ENCODE assay signal across 24 cellular contexts in genomic region chr4:57013529-57014120, GRCh38. TPM values are rescaled to one million over a fixed set of nuclear protein-coding genes. Genes with fewer than 3 reads are reported as not detected.
DNase-seq lines count a peak whose midpoint lies in the region; ATAC-seq and TF ChIP-seq lines count a peak whose summit lies in the region.
"Had no signal": no experiment of that assay in that cellular context is flagged by ENCODE, and none has a peak within 500 bp of the region (broad histone marks: within the 10 kb centered on the region; RNA-seq: fewer than 3 reads in every experiment).

No MANE protein-coding gene starts in this region.

- H3K27me3 Mint-ChIP-seq in activated CD8-positive, alpha-beta memory T cell treated with anti-CD3 and anti-CD28 coated beads, Interleukin-2, amount 10 ng/mL, durations not matched to agents 7 days and 5 days, result no peaks in the 10 kb centered on the region
- H3K27me3 Mint-ChIP-seq in stimulated activated naive B cell treated with anti-CD40 and anti-IgM and Interleukin-4, amounts not matched to agents 10 μg/mL and 1 μg/mL and 100 μg/mL, for 72 hours, result no peaks in the 10 kb centered on the region

- TF ChIP-seq CTCF in HEK293 (tag by site-specific recombination; IDR thresholded peaks at IDR 0.05) (no peak), choroid plexus epithelial cell (conservative IDR thresholded peaks at IDR 0.05; ENCODE audit: low read depth, low read length) (no peak), mucosa of descending colon (IDR thresholded peaks at IDR 0.05) (no peak)

- H3K4me1 Mint-ChIP-seq in activated CD8-positive, alpha-beta memory T cell treated with anti-CD3 and anti-CD28 coated beads, Interleukin-2, amount 10 ng/mL, durations not matched to agents 7 days and 5 days, result peaks cover 5% of the 10 kb centered on the region
- peaks cover 2 to 12% of the 10 kb centered on the region in 2 donors for H3K4me1 Mint-ChIP-seq in stimulated activated naive B cell treated with anti-CD40 and anti-IgM and Interleukin-4, amounts not matched to agents 10 μg/mL and 1 μg/mL and 100 μg/mL, for 72 hours
- H3K4me1 Mint-ChIP-seq: H9 had no signal

- H3K9me3 ChIP-seq in HEK293 (ENCODE audit: control insufficient read depth, insufficient read depth, low read depth, low read length) (no peaks in the 10 kb centered on the region), mucosa of descending colon (no peaks in the 10 kb centered on the region)
- H3K9me3 ChIP-seq: MG63, Peyer's patch had no signal

- H3K27ac Mint-ChIP-seq in activated CD8-positive, alpha-beta memory T cell treated with anti-CD3 and anti-CD28 coated beads, Interleukin-2, amount 10 ng/mL, durations not matched to agents 7 days and 5 days, result peak overlapping the region; percentile 27
- H3K27ac Mint-ChIP-seq in stimulated activated naive B cell treated with anti-CD40 and anti-IgM and Interleukin-4, amounts not matched to agents 10 μg/mL and 1 μg/mL and 100 μg/mL, for 72 hours, result no peak overlapping the region
- H3K27ac Mint-ChIP-seq: H9, HFFc6 had no signal

- H3K4me3 Mint-ChIP-seq in activated CD8-positive, alpha-beta memory T cell treated with anti-CD3 and anti-CD28 coated beads, Interleukin-2, amount 10 ng/mL, durations not matched to agents 7 days and 5 days, result no peak overlapping the region
- no peak overlapping the region for H3K4me3 Mint-ChIP-seq in stimulated activated naive B cell treated with anti-CD40 and anti-IgM and Interleukin-4, amounts not matched to agents 10 μg/mL and 1 μg/mL and 100 μg/mL, for 72 hours
- H3K4me3 Mint-ChIP-seq: H9, HFFc6 had no signal

- H3K4me1 ChIP-seq in HEK293 (ENCODE audit: control insufficient read depth, insufficient read depth, low read length), result no peaks in the 10 kb centered on the region
- H3K4me1 ChIP-seq in mucosa of descending colon (ENCODE audit: low read depth), result no peaks in the 10 kb centered on the region
- H3K4me1 ChIP-seq: Peyer's patch had no signal

- POLR2A ChIA-PET in HEK293 (lab: Yijun Ruan, JAX), result no interaction called here

- H3K9me3 Mint-ChIP-seq in activated CD8-positive, alpha-beta memory T cell treated with anti-CD3 and anti-CD28 coated beads, Interleukin-2, amount 10 ng/mL, durations not matched to agents 7 days and 5 days (ENCODE audit: low read depth), result no peaks in the 10 kb centered on the region
- no peaks in the 10 kb centered on the region for H3K9me3 Mint-ChIP-seq in stimulated activated naive B cell treated with anti-CD40 and anti-IgM and Interleukin-4, amounts not matched to agents 10 μg/mL and 1 μg/mL and 100 μg/mL, for 72 hours
- H3K9me3 Mint-ChIP-seq: H9, HFFc6 had no signal

- intact Hi-C loops in mucosa of descending colon (cut with DNase I, micrococcal nuclease), result no loop called here

- H3K4me3 ChIP-seq in HEK293 (ENCODE audit: low read depth, low read length), result no peak overlapping the region
- H3K4me3 ChIP-seq in choroid plexus epithelial cell (ENCODE audit: low read depth, low read length), result no peak overlapping the region
- no peak overlapping the region for H3K4me3 ChIP-seq in mucosa of descending colon
- H3K4me3 ChIP-seq: GM23248, MG63, Peyer's patch, SK-N-MC had no signal

- H3K36me3 ChIP-seq in HEK293 (ENCODE audit: control insufficient read depth in 2 of 2, insufficient read depth in 1 of 2, low read length in 2 of 2) (peaks cover 46 to 80% of the 10 kb centered on the region in 2 experiments), mucosa of descending colon (ENCODE audit: low read depth) (peaks cover 10% of the 10 kb centered on the region)

- no peak for DNase-seq in activated CD8-positive, alpha-beta memory T cell treated with anti-CD3 and anti-CD28 coated beads, Interleukin-2, amount 10 ng/mL, durations not matched to agents 7 days and 5 days
- DNase-seq in activated CD8-positive, alpha-beta memory T cell treated with anti-CD3 and anti-CD28 coated beads, Interleukin-2, amount 50 U/mL, for 48 hours, result no peak
- peak; percentile 12 for DNase-seq in choroid plexus epithelial cell (ENCODE audit: low read depth)
- DNase-seq in mucosa of descending colon, result peak in 1 of 3 donors; percentile 7
- DNase-seq in stimulated activated naive B cell treated with anti-CD40 and anti-IgM and Interleukin-4, amounts not matched to agents 10 μg/mL and 1 μg/mL and 100 μg/mL, for 72 hours, result no peak
- no peak for DNase-seq in NCI-H2171 (lab: John Stamatoyannopoulos, UW)
- no peak for DNase-seq in NOMO-1 treated with DMSO at 0.1 percent for 48 hours (lab: John Stamatoyannopoulos, UW; ENCODE audit: unreplicated experiment)
- DNase-seq: 8988T, ACHN, GM23248, H9, HFFc6, KG1, MG63, NCI-H1105 treated with DMSO at 0.1 percent for 48 hours, NCI-H146, NCI-H1930, NCI-H446 treated with DMSO at 0.1 percent for 48 hours, NCI-H526, OCI-M1, Peyer's patch, SIG-M5 had no signal

- ATAC-seq in activated CD8-positive, alpha-beta memory T cell treated with anti-CD3 and anti-CD28 coated beads, Interleukin-2, amount 10 ng/mL, durations not matched to agents 7 days and 5 days, result no peak
- peak; percentile 67 for ATAC-seq in mucosa of descending colon
- no peak for ATAC-seq in stimulated activated naive B cell treated with anti-CD40 and anti-IgM and Interleukin-4, amounts not matched to agents 10 μg/mL and 1 μg/mL and 100 μg/mL, for 72 hours (replicated peaks)

- CTCF ChIA-PET in activated CD8-positive, alpha-beta memory T cell treated with anti-CD3 and anti-CD28 coated beads, Interleukin-2, amount 10 ng/mL, durations not matched to agents 7 days and 5 days (lab: Charles Lee), result interaction anchor here (0.7 kb wide), 1 partner anchor 17 kb away, joined by 3 read pairs; no protein-coding TSS in a partner anchor
- CTCF ChIA-PET in HEK293 (lab: Yijun Ruan, JAX), result no interaction called here

- peaks cover 55% of the 10 kb centered on the region for H3K36me3 Mint-ChIP-seq in activated CD8-positive, alpha-beta memory T cell treated with anti-CD3 and anti-CD28 coated beads, Interleukin-2, amount 10 ng/mL, durations not matched to agents 7 days and 5 days
- H3K36me3 Mint-ChIP-seq in stimulated activated naive B cell treated with anti-CD40 and anti-IgM and Interleukin-4, amounts not matched to agents 10 μg/mL and 1 μg/mL and 100 μg/mL, for 72 hours, result peaks cover 31 to 46% of the 10 kb centered on the region in 2 donors

- H3K27ac ChIP-seq in HEK293 (ENCODE audit: extremely low read depth, low read depth, low read length), result no peak overlapping the region
- H3K27ac ChIP-seq: GM23248, Peyer's patch, SK-N-MC had no signal

TF ChIP-seq in HEK293, 187 proteins besides CTCF, POLR2A, EP300 and RAD21:
- TF ChIP-seq EGR2 (tag by site-specific recombination; IDR thresholded peaks at IDR 0.05; ENCODE audit: low read depth), result peak; percentile 22; the same call in 1 of the 2 replicates
- no peak for TF ChIP-seq SP2 (tag by site-specific recombination; IDR thresholded peaks at IDR 0.05)
- peak; percentile 90 for TF ChIP-seq KLF1 (tag by site-specific recombination; IDR thresholded peaks at IDR 0.05)
- TF ChIP-seq ZNF404 (tag by site-specific recombination; IDR thresholded peaks at IDR 0.05), result no peak
TF ChIP-seq in HEK293: peak in this region for 2.

RNA-seq across cellular contexts. Expression of gene POLR2B, which starts 34.9 kb away (rescaled TPM):
- total RNA-seq in activated CD8-positive, alpha-beta memory T cell treated with anti-CD3 and anti-CD28 coated beads, Interleukin-2, amount 10 ng/mL, durations not matched to agents 7 days and 5 days, result 100 to 1,000 TPM; 121 to 137 TPM
- 10 to 100 TPM; 56.7 to 78.8 (median 71.9) TPM for total RNA-seq in mucosa of descending colon

RNA-seq across cellular contexts. Expression of gene NOA1, which starts 36.2 kb away (rescaled TPM):
- total RNA-seq in activated CD8-positive, alpha-beta memory T cell treated with anti-CD3 and anti-CD28 coated beads, Interleukin-2, amount 10 ng/mL, durations not matched to agents 7 days and 5 days, result 10 to 100 TPM; 23.0 to 25.8 TPM
- total RNA-seq in mucosa of descending colon, result 10 to 100 TPM; 21.4 to 21.8 (median 21.4) TPM
